Comparison of ENCODE assay signal across 1 cellular context in the genomic region with DNA sequence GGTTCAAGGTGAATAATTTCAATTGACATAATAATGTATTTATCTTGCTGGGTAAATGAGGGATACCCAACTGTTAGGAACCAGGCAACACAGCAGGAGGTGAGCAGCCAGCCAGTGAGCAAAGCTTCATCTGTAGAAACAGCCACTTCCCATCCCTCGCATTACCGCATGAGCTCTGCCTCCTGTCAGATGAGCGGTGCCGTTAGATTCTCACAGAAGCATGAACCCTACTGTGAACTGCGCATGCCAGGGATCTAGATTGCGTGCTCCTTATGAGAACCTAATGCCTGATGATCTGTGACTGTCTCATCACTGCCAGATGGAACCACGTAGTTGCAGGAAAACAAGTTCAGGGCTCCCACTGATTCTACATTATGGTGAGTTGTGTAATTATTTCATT. TPM values are rescaled to one million over a fixed set of nuclear protein-coding genes. Genes with fewer than 3 reads are reported as not detected.
"Had no signal": no experiment of that assay in that cellular context is flagged by ENCODE, and none has a peak within 500 bp of the region (broad histone marks: within the 10 kb centered on the region; RNA-seq: fewer than 3 reads in every experiment).

No MANE protein-coding gene starts in this region.

RNA-seq across cellular contexts. Expression of gene USP6, which starts 9.1 kb away (rescaled TPM):
- total RNA-seq: MCF 10A had no signal

RNA-seq across cellular contexts. Expression of gene ZFP3, which starts 46.6 kb away (rescaled TPM):
- total RNA-seq: MCF 10A had no signal
